ENCODE assay signal across 13 cellular contexts in genomic region chr9:94697972-94698581, GRCh38. TPM values are rescaled to one million over a fixed set of nuclear protein-coding genes. Genes with fewer than 3 reads are reported as not detected.
DNase-seq lines count a peak whose midpoint lies in the region; ATAC-seq, FAIRE-seq and TF ChIP-seq lines count a peak whose summit lies in the region.
"Had no signal": no experiment of that assay in that cellular context is flagged by ENCODE, and none has a peak within 500 bp of the region (broad histone marks: within the 10 kb centered on the region; RNA-seq: fewer than 3 reads in every experiment).

No MANE protein-coding gene starts in this region.

- no peak overlapping the region for H3K4me3 Mint-ChIP-seq in astrocyte (ENCODE audit: unreplicated experiment)

- peaks cover 5% of the 10 kb centered on the region for H3K4me1 ChIP-seq in astrocyte (ENCODE audit: insufficient read depth, low read length)
- peaks cover 13 to 15% of the 10 kb centered on the region in 2 donors for H3K4me1 ChIP-seq in kidney (ENCODE audit: control insufficient read depth in 1 of 2, insufficient read depth in 1 of 2, low read depth in 1 of 2, low read length in 2 of 2)
- peaks cover 0 to 10% (median 0%) of the 10 kb centered on the region in 4 donors for H3K4me1 ChIP-seq in tibial nerve

- peak overlapping the region; percentile 50 for H3K27ac Mint-ChIP-seq in astrocyte (ENCODE audit: unreplicated experiment)

- H3K27ac ChIP-seq in astrocyte (ENCODE audit: low read depth, low read length) (no peak overlapping the region), kidney (ENCODE audit: low read depth in 2 of 2, low read length in 2 of 2) (peak overlapping the region; percentile 64 to 82), tibial nerve (peak overlapping the region in 2 of 4 donors; percentile 18 to 81)

- H3K9ac ChIP-seq in astrocyte (ENCODE audit: low read length): no peak overlapping the region
- H3K9ac ChIP-seq in kidney (ENCODE audit: low read length in 2 of 2): no peak overlapping the region

- H3K36me3 ChIP-seq in astrocyte (ENCODE audit: insufficient read depth, low read length): no peaks in the 10 kb centered on the region
- no peaks in the 10 kb centered on the region for H3K36me3 ChIP-seq in kidney (ENCODE audit: control insufficient read depth in 1 of 2, insufficient read depth in 2 of 2, low read length in 2 of 2)
- no peaks in the 10 kb centered on the region for H3K36me3 ChIP-seq in tibial nerve

- no peaks in the 10 kb centered on the region for H3K36me3 Mint-ChIP-seq in astrocyte (ENCODE audit: low read depth, unreplicated experiment)

- peaks cover 2% of the 10 kb centered on the region for H3K9me3 Mint-ChIP-seq in astrocyte (ENCODE audit: unreplicated experiment)

- DNase-seq in SHP77 treated with DMSO at 0.1 percent for 48 hours (lab: John Stamatoyannopoulos, UW) (peak; percentile 20), SHP77 (lab: John Stamatoyannopoulos, UW) (no peak), astrocyte (ENCODE audit: low read depth) (peak; percentile 63), kidney (no peak), tibial nerve (ENCODE audit: low spot score in 2 of 2) (no peak), ureter (ENCODE audit: low spot score) (no peak), SW 1271 (lab: John Stamatoyannopoulos, UW) (no peak)
- DNase-seq: activated gamma-delta T cell, NCI-H1417 treated with DMSO at 0.1 percent for 48 hours had no signal

- no peak for ATAC-seq in GM18867 (IDR thresholded peaks at IDR 0.05; ENCODE audit: unreplicated experiment)
- ATAC-seq: Panc1 had no signal

- TF ChIP-seq CTCF in astrocyte (IDR thresholded peaks at IDR 0.05; ENCODE audit: insufficient read depth, low read depth, low read length): no peak
- no peak for TF ChIP-seq CTCF in kidney (IDR thresholded peaks at IDR 0.05; ENCODE audit: borderline replicate concordance, extremely low read depth, insufficient read depth)
- TF ChIP-seq CTCF in tibial nerve (IDR thresholded peaks at IDR 0.05): no peak

- H3K4me2 ChIP-seq in astrocyte (ENCODE audit: low read length): peak overlapping the region; percentile 21

- no peak for FAIRE-seq in astrocyte (lab: Jason Lieb, UNC)
- FAIRE-seq in kidney (lab: Jason Lieb, UNC): no peak

- H3K27me3 ChIP-seq in astrocyte (ENCODE audit: insufficient read depth, low read length) (no peaks in the 10 kb centered on the region), tibial nerve (no peaks in the 10 kb centered on the region)

- no peaks in the 10 kb centered on the region for H3K9me3 ChIP-seq in astrocyte (ENCODE audit: insufficient read depth, low read depth, low read length)
- H3K9me3 ChIP-seq in kidney (ENCODE audit: control insufficient read depth in 1 of 2, low read length in 2 of 2): no peaks in the 10 kb centered on the region
- no peaks in the 10 kb centered on the region for H3K9me3 ChIP-seq in tibial nerve

- WGBS in tibial nerve, 2 donors: 48 to 55% methylated on average over 5 of the region's 5 CpGs

- no peaks in the 10 kb centered on the region for H4K20me1 ChIP-seq in astrocyte (ENCODE audit: insufficient read depth, low read length)

- H2AFZ ChIP-seq in astrocyte (ENCODE audit: low read depth, low read length): peak overlapping the region; percentile 45

- H3K4me3 ChIP-seq in astrocyte (ENCODE audit: insufficient read depth, low read depth, low read length) (no peak overlapping the region), kidney (ENCODE audit: low read length in 2 of 2) (peak overlapping the region; percentile 7 to 19), tibial nerve (no peak overlapping the region)

- intact Hi-C loops in kidney (cut with DNase I): no loop called here

- no peaks in the 10 kb centered on the region for H3K27me3 Mint-ChIP-seq in astrocyte (ENCODE audit: low read depth, unreplicated experiment)

- peak; percentile 68 to 82 for TF ChIP-seq EP300 in tibial nerve (IDR thresholded peaks at IDR 0.05)

- no peaks in the 10 kb centered on the region for H3K79me2 ChIP-seq in astrocyte (ENCODE audit: insufficient read depth, low read length)

- TF ChIP-seq POLR2A in tibial nerve (IDR thresholded peaks at IDR 0.05): no peak

- H3K4me1 Mint-ChIP-seq in astrocyte (ENCODE audit: low read depth, unreplicated experiment): peaks cover 34% of the 10 kb centered on the region

RNA-seq across cellular contexts. Expression of gene AOPEP, which starts 28.4 kb away (rescaled TPM):
- total RNA-seq in astrocyte (73.2 and 75.3 TPM in 2 replicates), kidney (119 TPM), tibial nerve (100 to 1,000 TPM; 236 to 323 (median 265) TPM), ureter (115 TPM)
- 52.2 TPM for polyA plus RNA-seq in kidney (ENCODE audit: insufficient read depth, low read depth, low replicate concordance)

RNA-seq across cellular contexts. Expression of gene FBP1, which starts 58.8 kb away (rescaled TPM):
- total RNA-seq in astrocyte: 0.25 TPM in 1 of 2 replicates, not detected in the other
- total RNA-seq in kidney: 27.3 TPM
- 266 TPM for polyA plus RNA-seq in kidney (ENCODE audit: insufficient read depth, low read depth, low replicate concordance)
- 1 to 10 TPM; 4.8 to 8.6 (median 5.8) TPM for total RNA-seq in tibial nerve
- 231 TPM for total RNA-seq in ureter
- polyA plus RNA-seq: AG04450, neural cell had no signal

Comparison
In these comparisons a context has a peak if more than half of its experiments do, and no peak if none do; other contexts are left out.
1. DNase-seq: peak in SHP77 treated with DMSO at 0.1 percent for 48 hours (single experiment) and astrocyte (single experiment); none in SHP77 (0 of 2), kidney (single experiment), tibial nerve (0 of 2), ureter (single experiment) and SW 1271 (0 of 2).
2. H3K4me3 ChIP-seq: peak in kidney (2 of 2); none in astrocyte (single experiment) and tibial nerve (0 of 4).